Comparison of ENCODE assay signal across 8 cellular contexts in the genomic region with DNA sequence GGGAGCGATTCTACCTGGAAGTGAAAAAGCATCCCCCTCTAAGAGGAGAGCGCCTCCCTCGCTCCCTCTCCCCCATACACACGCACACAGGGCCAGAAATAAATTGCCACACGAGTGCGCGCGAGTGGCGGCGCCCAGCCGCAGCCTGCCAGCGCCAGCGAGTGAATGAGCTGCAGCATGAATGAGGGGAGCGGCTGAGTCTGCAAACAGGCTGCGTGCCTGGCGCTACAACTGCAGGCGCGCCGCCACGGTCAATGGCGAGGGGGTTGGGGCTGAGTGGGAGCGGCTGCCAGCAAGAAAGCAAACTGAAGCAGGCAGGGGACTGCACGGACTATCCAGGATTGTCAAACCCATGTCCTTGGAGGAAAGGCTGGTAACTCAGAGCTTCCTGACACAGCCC.
DNase-seq lines count a peak whose midpoint lies in the region; ATAC-seq and TF ChIP-seq lines count a peak whose summit lies in the region.

No MANE protein-coding gene starts in this region.

- no peak overlapping the region for H3K4me3 ChIP-seq in astrocyte of the spinal cord (ENCODE audit: low read depth, low read length)

- DNase-seq in AG08395 (ENCODE audit: low spot score): peak; percentile 62
- peak; percentile 72 for DNase-seq in NCI-H1092 treated with DMSO at 0.1 percent for 48 hours (lab: John Stamatoyannopoulos, UW)
- peak; percentile 16 for DNase-seq in astrocyte of the spinal cord (ENCODE audit: low read depth, low spot score)
- peak; percentile 66 for DNase-seq in iPS-NIHi11 (ENCODE audit: low spot score)
- peak in 42 of 49 donors; percentile 4 to 73 (median 46) for DNase-seq in substantia nigra (lab: John Stamatoyannopoulos, UW)
- DNase-seq in stimulated activated CD4-positive, alpha-beta T cell treated with anti-CD3 and anti-CD28 coated beads, Interleukin-4, amount 100 ng/mL, for 4 hours: no peak

- ATAC-seq in HG03469 (IDR thresholded peaks at IDR 0.05; ENCODE audit: unreplicated experiment) (no peak), GM18907 (IDR thresholded peaks at IDR 0.05; ENCODE audit: unreplicated experiment) (no peak)

- no peak overlapping the region for H3K27ac ChIP-seq in substantia nigra (ENCODE audit: low read depth, low read length, poor library complexity, severe bottlenecking)

- in situ Hi-C loops in astrocyte of the spinal cord (cut with HindIII; ENCODE audit: low sequenced_read_pairs): no loop called here

- no peak for TF ChIP-seq CTCF in astrocyte of the spinal cord (IDR thresholded peaks at IDR 0.05; ENCODE audit: low read depth, low read length)

Comparison
In these comparisons a context has a peak if more than half of its experiments do, and no peak if none do; other contexts are left out.
1. DNase-seq: peak in AG08395 (single experiment), NCI-H1092 treated with DMSO at 0.1 percent for 48 hours (single experiment), astrocyte of the spinal cord (single experiment), iPS-NIHi11 (single experiment) and substantia nigra (42 of 49); none in stimulated activated CD4-positive, alpha-beta T cell treated with anti-CD3 and anti-CD28 coated beads, Interleukin-4, amount 100 ng/mL, for 4 hours (0 of 2).